Comparison of ENCODE assay signal across 18 cellular contexts in genomic region chr2:107290041-107290440, GRCh38.
"Had no signal": no experiment of that assay in that cellular context is flagged by ENCODE, and none has a peak within 500 bp of the region (broad histone marks: within the 10 kb centered on the region; RNA-seq: fewer than 3 reads in every experiment).

No MANE protein-coding gene starts in this region.

- H3K4me1 Mint-ChIP-seq: immature natural killer cell, mesothelial cell of epicardium, naive B cell had no signal

- H3K27me3 Mint-ChIP-seq: naive B cell had no signal

- DNase-seq: dermis blood vessel endothelial cell; dorsolateral prefrontal cortex; effector CD4-positive, alpha-beta T cell; effector memory CD4-positive, alpha-beta T cell; erythroblast; esophagus squamous epithelium; foreskin fibroblast; heart left ventricle; hypothalamus; immature natural killer cell; left cardiac atrium; left lung; left ventricle myocardium superior; lower lobe of right lung; mesenchymal stem cell; mucosa of descending colon; naive B cell had no signal

- H3K36me3 Mint-ChIP-seq: immature natural killer cell, mesothelial cell of epicardium, naive B cell had no signal

- H3K4me3 Mint-ChIP-seq: immature natural killer cell, mesothelial cell of epicardium, naive B cell had no signal

- H3K27ac Mint-ChIP-seq: immature natural killer cell, mesothelial cell of epicardium, naive B cell had no signal
